In the genomic region with DNA sequence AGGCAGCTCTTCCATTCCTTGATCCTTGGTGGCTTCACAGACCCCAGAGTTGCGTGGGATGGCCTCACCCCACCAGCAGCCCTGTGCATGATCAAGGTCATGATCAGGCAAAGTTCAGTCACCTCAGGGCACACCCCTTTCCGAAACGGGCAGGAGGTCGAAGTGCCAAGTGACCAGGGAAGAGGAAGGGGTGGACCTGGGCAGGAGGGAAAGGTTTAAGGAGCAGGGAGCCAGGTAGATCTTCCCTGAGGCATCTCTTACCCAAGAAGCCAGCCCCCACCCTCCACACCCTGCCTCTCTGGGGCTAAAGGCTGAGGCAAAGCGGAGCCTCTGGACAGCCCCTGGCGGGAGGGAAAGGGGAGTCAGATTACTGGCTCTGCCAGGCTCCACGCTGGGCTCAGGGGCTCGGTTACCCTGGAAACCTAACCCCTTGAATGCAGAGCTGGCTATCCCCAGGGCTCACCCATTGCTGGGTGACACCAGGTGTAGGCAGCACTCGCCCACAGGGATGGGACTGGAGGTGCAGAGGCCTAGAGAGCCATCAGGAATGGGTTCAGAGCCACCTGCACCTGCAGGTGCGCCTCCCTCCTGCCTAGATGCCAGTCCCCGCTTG, we compare ENCODE assay signal across 1 cellular context.
TF ChIP-seq lines count a peak whose summit lies in the region.

No MANE protein-coding gene starts in this region.

TF ChIP-seq in HEK293, 187 proteins besides CTCF, POLR2A, EP300 and RAD21 (continued from another document):
- TF ChIP-seq ZNF274 (IDR thresholded peaks at IDR 0.05; ENCODE audit: low read length) (no peak), ZNF274 (tag by site-specific recombination; IDR thresholded peaks at IDR 0.05; ENCODE audit: borderline replicate concordance) (no peak), ZNF670 (tag by site-specific recombination; IDR thresholded peaks at IDR 0.05; ENCODE audit: low read depth) (no peak), BCL6B (tag by site-specific recombination; IDR thresholded peaks at IDR 0.05) (no peak), ZNF354C (tag by site-specific recombination; IDR thresholded peaks at IDR 0.05; ENCODE audit: borderline replicate concordance, low read depth) (no peak), ZNF391 (tag by site-specific recombination; IDR thresholded peaks at IDR 0.05; ENCODE audit: borderline replicate concordance, low read depth) (no peak), ZNF211 (tag by site-specific recombination; IDR thresholded peaks at IDR 0.05; ENCODE audit: low read depth) (no peak), ZBTB48 (tag by site-specific recombination; IDR thresholded peaks at IDR 0.05) (peak; percentile 70), ZNF324 (tag by site-specific recombination; IDR thresholded peaks at IDR 0.05) (no peak), PRDM10 (tag by site-specific recombination; IDR thresholded peaks at IDR 0.05) (peak; percentile 88), PATZ1 (tag by site-specific recombination; IDR thresholded peaks at IDR 0.05) (no peak; the same call in 1 of the 2 replicates), BCL11B (tag by site-specific recombination; IDR thresholded peaks at IDR 0.05; ENCODE audit: low read depth) (peak; percentile 51; the same call in 1 of the 2 replicates), ZNF140 (tag by site-specific recombination; IDR thresholded peaks at IDR 0.05) (no peak), SP7 (tag by site-specific recombination; IDR thresholded peaks at IDR 0.05) (0 out of 2 replicates have a peak, but pooled peaks have one; percentile 4), ZBTB7A (tag by site-specific recombination; IDR thresholded peaks at IDR 0.05; ENCODE audit: low read depth) (no peak), ZNF174 (tag by site-specific recombination; IDR thresholded peaks at IDR 0.05) (no peak), KLF9 (tag by site-specific recombination; IDR thresholded peaks at IDR 0.05; ENCODE audit: low read depth) (no peak), ZNF133 (tag by site-specific recombination; IDR thresholded peaks at IDR 0.05) (no peak), ZNF768 (tag by site-specific recombination; IDR thresholded peaks at IDR 0.05) (no peak), ZNF404 (tag by site-specific recombination; IDR thresholded peaks at IDR 0.05) (no peak), ZNF558 (tag by site-specific recombination; IDR thresholded peaks at IDR 0.05) (no peak), ZBTB21 (tag by site-specific recombination; IDR thresholded peaks at IDR 0.05) (no peak), FEZF1 (tag by site-specific recombination; IDR thresholded peaks at IDR 0.05) (no peak), IKZF3 (tag by site-specific recombination; IDR thresholded peaks at IDR 0.05) (peak; percentile 61; the same call in 1 of the 2 replicates), ZNF423 (tag by site-specific recombination; IDR thresholded peaks at IDR 0.05) (peak; percentile 11; the same call in 1 of the 2 replicates), ZSCAN23 (tag by site-specific recombination; IDR thresholded peaks at IDR 0.05) (no peak), ZNF658 (tag by site-specific recombination; IDR thresholded peaks at IDR 0.05) (no peak), ZNF335 (tag by site-specific recombination; conservative IDR thresholded peaks at IDR 0.05) (no peak), ZXDB (tag by site-specific recombination; IDR thresholded peaks at IDR 0.05) (peak; percentile 46; the same call in 1 of the 2 replicates), ZBTB8A (tag by site-specific recombination; IDR thresholded peaks at IDR 0.05) (peak; percentile 64; the same call in 1 of the 2 replicates), ZIC2 (tag by site-specific recombination; IDR thresholded peaks at IDR 0.05) (no peak), ZNF776 (tag by site-specific recombination; IDR thresholded peaks at IDR 0.05; ENCODE audit: borderline replicate concordance) (no peak), ZNF138 (tag by site-specific recombination; IDR thresholded peaks at IDR 0.05; ENCODE audit: borderline replicate concordance) (no peak), ZBTB20 (tag by site-specific recombination; IDR thresholded peaks at IDR 0.05) (no peak)
- TF ChIP-seq, protein P1, sequence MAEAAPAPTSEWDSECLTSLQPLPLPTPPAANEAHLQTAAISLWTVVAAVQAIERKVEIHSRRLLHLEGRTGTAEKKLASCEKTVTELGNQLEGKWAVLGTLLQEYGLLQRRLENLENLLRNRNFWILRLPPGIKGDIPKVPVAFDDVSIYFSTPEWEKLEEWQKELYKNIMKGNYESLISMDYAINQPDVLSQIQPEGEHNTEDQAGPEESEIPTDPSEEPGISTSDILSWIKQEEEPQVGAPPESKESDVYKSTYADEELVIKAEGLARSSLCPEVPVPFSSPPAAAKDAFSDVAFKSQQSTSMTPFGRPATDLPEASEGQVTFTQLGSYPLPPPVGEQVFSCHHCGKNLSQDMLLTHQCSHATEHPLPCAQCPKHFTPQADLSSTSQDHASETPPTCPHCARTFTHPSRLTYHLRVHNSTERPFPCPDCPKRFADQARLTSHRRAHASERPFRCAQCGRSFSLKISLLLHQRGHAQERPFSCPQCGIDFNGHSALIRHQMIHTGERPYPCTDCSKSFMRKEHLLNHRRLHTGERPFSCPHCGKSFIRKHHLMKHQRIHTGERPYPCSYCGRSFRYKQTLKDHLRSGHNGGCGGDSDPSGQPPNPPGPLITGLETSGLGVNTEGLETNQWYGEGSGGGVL (tag by site-specific recombination; IDR thresholded peaks at IDR 0.05), result no peak
- TF ChIP-seq, protein P2, sequence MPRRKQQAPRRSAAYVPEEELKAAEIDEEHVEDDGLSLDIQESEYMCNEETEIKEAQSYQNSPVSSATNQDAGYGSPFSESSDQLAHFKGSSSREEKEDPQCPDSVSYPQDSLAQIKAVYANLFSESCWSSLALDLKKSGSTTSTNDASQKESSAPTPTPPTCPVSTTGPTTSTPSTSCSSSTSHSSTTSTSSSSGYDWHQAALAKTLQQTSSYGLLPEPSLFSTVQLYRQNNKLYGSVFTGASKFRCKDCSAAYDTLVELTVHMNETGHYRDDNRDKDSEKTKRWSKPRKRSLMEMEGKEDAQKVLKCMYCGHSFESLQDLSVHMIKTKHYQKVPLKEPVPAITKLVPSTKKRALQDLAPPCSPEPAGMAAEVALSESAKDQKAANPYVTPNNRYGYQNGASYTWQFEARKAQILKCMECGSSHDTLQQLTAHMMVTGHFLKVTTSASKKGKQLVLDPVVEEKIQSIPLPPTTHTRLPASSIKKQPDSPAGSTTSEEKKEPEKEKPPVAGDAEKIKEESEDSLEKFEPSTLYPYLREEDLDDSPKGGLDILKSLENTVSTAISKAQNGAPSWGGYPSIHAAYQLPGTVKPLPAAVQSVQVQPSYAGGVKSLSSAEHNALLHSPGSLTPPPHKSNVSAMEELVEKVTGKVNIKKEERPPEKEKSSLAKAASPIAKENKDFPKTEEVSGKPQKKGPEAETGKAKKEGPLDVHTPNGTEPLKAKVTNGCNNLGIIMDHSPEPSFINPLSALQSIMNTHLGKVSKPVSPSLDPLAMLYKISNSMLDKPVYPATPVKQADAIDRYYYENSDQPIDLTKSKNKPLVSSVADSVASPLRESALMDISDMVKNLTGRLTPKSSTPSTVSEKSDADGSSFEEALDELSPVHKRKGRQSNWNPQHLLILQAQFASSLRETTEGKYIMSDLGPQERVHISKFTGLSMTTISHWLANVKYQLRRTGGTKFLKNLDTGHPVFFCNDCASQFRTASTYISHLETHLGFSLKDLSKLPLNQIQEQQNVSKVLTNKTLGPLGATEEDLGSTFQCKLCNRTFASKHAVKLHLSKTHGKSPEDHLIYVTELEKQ (tag by site-specific recombination; IDR thresholded peaks at IDR 0.05; ENCODE audit: borderline replicate concordance), result no peak
- TF ChIP-seq, protein P3, sequence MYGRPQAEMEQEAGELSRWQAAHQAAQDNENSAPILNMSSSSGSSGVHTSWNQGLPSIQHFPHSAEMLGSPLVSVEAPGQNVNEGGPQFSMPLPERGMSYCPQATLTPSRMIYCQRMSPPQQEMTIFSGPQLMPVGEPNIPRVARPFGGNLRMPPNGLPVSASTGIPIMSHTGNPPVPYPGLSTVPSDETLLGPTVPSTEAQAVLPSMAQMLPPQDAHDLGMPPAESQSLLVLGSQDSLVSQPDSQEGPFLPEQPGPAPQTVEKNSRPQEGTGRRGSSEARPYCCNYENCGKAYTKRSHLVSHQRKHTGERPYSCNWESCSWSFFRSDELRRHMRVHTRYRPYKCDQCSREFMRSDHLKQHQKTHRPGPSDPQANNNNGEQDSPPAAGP (tag by site-specific recombination; IDR thresholded peaks at IDR 0.05), result no peak
- TF ChIP-seq, protein P4, sequence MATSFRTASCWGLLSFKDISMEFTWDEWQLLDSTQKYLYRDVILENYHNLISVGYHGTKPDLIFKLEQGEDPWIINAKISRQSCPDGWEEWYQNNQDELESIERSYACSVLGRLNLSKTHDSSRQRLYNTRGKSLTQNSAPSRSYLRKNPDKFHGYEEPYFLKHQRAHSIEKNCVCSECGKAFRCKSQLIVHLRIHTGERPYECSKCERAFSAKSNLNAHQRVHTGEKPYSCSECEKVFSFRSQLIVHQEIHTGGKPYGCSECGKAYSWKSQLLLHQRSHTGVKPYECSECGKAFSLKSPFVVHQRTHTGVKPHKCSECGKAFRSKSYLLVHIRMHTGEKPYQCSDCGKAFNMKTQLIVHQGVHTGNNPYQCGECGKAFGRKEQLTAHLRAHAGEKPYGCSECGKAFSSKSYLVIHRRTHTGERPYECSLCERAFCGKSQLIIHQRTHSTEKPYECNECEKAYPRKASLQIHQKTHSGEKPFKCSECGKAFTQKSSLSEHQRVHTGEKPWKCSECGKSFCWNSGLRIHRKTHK (tag by site-specific recombination; IDR thresholded peaks at IDR 0.05), result no peak
- TF ChIP-seq, protein P5, sequence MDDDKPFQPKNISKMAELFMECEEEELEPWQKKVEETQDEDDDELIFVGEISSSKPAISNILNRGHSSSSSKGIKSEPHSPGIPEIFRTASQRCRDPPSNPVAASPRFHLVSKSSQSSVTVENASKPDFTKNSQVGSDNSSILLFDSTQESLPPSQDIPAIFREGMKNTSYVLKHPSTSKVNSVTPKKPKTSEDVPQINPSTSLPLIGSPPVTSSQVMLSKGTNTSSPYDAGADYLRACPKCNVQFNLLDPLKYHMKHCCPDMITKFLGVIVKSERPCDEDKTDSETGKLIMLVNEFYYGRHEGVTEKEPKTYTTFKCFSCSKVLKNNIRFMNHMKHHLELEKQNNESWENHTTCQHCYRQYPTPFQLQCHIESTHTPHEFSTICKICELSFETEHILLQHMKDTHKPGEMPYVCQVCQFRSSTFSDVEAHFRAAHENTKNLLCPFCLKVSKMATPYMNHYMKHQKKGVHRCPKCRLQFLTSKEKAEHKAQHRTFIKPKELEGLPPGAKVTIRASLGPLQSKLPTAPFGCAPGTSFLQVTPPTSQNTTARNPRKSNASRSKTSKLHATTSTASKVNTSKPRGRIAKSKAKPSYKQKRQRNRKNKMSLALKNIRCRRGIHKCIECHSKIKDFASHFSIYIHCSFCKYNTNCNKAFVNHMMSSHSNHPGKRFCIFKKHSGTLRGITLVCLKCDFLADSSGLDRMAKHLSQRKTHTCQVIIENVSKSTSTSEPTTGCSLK (tag by site-specific recombination; IDR thresholded peaks at IDR 0.05), result no peak
